In the genomic region with DNA sequence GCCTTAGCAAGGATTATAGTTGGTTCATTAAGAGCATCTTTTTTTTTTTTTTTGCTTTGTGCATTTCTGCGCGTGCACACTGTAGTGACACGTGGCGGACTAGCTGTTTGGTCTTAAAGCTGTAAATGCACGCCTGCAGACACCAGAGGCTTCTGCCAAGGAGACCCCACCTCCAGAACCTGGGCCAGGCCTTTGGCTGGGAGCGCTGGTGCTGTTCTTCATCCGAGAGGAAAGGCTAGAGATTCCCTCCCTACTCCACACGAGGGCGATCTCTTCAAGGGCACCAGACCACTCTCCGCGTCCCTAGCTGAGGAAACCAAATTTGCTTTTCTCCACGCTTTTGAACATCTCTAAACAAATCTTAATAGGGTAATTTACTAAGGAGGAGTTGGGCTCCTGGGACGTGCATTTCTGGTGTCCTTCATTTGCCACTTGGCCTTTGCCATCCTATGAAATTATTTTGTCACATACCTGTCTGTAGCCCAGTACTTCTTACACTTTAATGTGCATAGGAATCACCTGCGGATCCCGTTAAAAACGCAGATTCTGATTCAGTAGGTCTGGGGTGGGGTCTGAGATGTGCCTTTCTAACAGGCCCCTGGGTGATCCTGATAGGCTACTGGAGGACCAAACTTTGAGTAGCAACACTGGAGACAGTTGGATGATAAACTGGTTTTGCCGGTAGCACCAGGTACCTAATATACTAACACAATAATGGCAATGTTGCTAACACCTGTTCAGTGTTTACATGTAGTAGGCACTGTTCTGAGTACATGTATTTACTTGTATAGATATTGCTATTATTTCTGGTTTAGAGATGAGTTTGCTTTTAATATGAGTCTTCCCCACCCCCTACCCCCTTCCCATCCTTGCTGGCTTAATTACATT, we compare ENCODE assay signal across 9 cellular contexts. TPM values are rescaled to one million over a fixed set of nuclear protein-coding genes. Genes with fewer than 3 reads are reported as not detected.
DNase-seq lines count a peak whose midpoint lies in the region; ATAC-seq and TF ChIP-seq lines count a peak whose summit lies in the region.
"Had no signal": no experiment of that assay in that cellular context is flagged by ENCODE, and none has a peak within 500 bp of the region (broad histone marks: within the 10 kb centered on the region; RNA-seq: fewer than 3 reads in every experiment).

No MANE protein-coding gene starts in this region.

- peak; percentile 46 for ATAC-seq in GM18519 (IDR thresholded peaks at IDR 0.05; ENCODE audit: low FRiP score, unreplicated experiment)
- peak; percentile 59 for ATAC-seq in HG03457 (IDR thresholded peaks at IDR 0.05; ENCODE audit: unreplicated experiment)
- ATAC-seq in activated T-cell treated with anti-CD3 and anti-CD28 coated beads, Interleukin-2, amount 50 U/mL, for 72 hours (replicated peaks in 1 of 2) = peak; percentile 69 to 79

- peaks cover 3% of the 10 kb centered on the region in 2 donors for H3K36me3 Mint-ChIP-seq in activated T-cell treated with anti-CD3 and anti-CD28 coated beads, Interleukin-2, amount 50 U/mL, for 72 hours (ENCODE audit: insufficient read depth in 2 of 2)
- H3K36me3 Mint-ChIP-seq: IgD-negative memory B cell had no signal

- H3K4me3 ChIP-seq in skeletal muscle cell (ENCODE audit: low read depth, low read length) = no peak overlapping the region

- DNase-seq in NCI-H526 (lab: John Stamatoyannopoulos, UW) (peak; percentile 85 to 94), head of caudate nucleus (peak in 41 of 42 donors; percentile 5 to 79 (median 52)), skeletal muscle cell (ENCODE audit: low read depth) (peak; percentile 4)
- peak; percentile 47 to 54 for DNase-seq in activated T-cell treated with anti-CD3 and anti-CD28 coated beads, Interleukin-2, amount 50 U/mL, for 72 hours
- no peak for DNase-seq in activated effector memory CD4-positive, alpha-beta T cell treated with Interleukin-2 at 50 U/mL for 16 hours

- no peak overlapping the region for H3K27ac Mint-ChIP-seq in activated T-cell treated with anti-CD3 and anti-CD28 coated beads, Interleukin-2, amount 50 U/mL, for 72 hours
- H3K27ac Mint-ChIP-seq: IgD-negative memory B cell had no signal

- peaks cover 3 to 4% of the 10 kb centered on the region in 2 donors for H3K9me3 Mint-ChIP-seq in activated T-cell treated with anti-CD3 and anti-CD28 coated beads, Interleukin-2, amount 50 U/mL, for 72 hours

- H3K4me3 Mint-ChIP-seq in activated T-cell treated with anti-CD3 and anti-CD28 coated beads, Interleukin-2, amount 50 U/mL, for 72 hours = no peak overlapping the region

- intact Hi-C loops in head of caudate nucleus (cut with DNase I) = no loop called here

- H3K4me1 Mint-ChIP-seq in activated T-cell treated with anti-CD3 and anti-CD28 coated beads, Interleukin-2, amount 50 U/mL, for 72 hours (ENCODE audit: low read depth) = peaks cover 16% of the 10 kb centered on the region

- TF ChIP-seq CTCF in C4-2B (conservative IDR thresholded peaks at IDR 0.05) = peak; percentile 98

- peaks cover 84% of the 10 kb centered on the region for H3K27me3 Mint-ChIP-seq in activated T-cell treated with anti-CD3 and anti-CD28 coated beads, Interleukin-2, amount 50 U/mL, for 72 hours (ENCODE audit: low read depth)

- peak overlapping the region; percentile 8; the same call in 1 of the 2 replicates for H3K27ac ChIP-seq in C4-2B

RNA-seq across cellular contexts. Expression of gene SLC26A5, which starts 1.3 kb away (rescaled TPM):
- not detected for total RNA-seq in activated T-cell treated with anti-CD3 and anti-CD28 coated beads, Interleukin-2, amount 50 U/mL, for 72 hours
